10 cellular contexts compared by ENCODE assay signal in genomic region chr7:158820656-158821055, GRCh38. TPM values are rescaled to one million over a fixed set of nuclear protein-coding genes. Genes with fewer than 3 reads are reported as not detected.
DNase-seq lines count a peak whose midpoint lies in the region; ATAC-seq, FAIRE-seq and TF ChIP-seq lines count a peak whose summit lies in the region.
"Had no signal": no experiment of that assay in that cellular context is flagged by ENCODE, and none has a peak within 500 bp of the region (broad histone marks: within the 10 kb centered on the region; RNA-seq: fewer than 3 reads in every experiment).

No MANE protein-coding gene starts in this region.

- TF ChIP-seq CTCF in Caco-2 (IDR thresholded peaks at IDR 0.05; ENCODE audit: insufficient read depth in 1 of 2, low read depth in 1 of 2, low read length in 1 of 2, severe bottlenecking in 1 of 2, unreplicated experiment in 1 of 2) (no peak), Peyer's patch (IDR thresholded peaks at IDR 0.05) (no peak), psoas muscle (IDR thresholded peaks at IDR 0.05) (no peak), A673 (conservative IDR thresholded peaks at IDR 0.05; ENCODE audit: low read depth, low read length) (no peak)

- H3K36me3 Mint-ChIP-seq in Caco-2 (ENCODE audit: insufficient read depth, unreplicated experiment): peaks cover 21% of the 10 kb centered on the region

- ATAC-seq in psoas muscle (no peak), GM19328 (IDR thresholded peaks at IDR 0.05; ENCODE audit: unreplicated experiment) (no peak)

- H3K4me3 ChIP-seq in Caco-2 (ENCODE audit: low read depth, low read length): no peak overlapping the region
- H3K4me3 ChIP-seq in Peyer's patch: no peak overlapping the region
- no peak overlapping the region for H3K4me3 ChIP-seq in psoas muscle
- H3K4me3 ChIP-seq in A673 (ENCODE audit: low read depth, low read length, poor library complexity, severe bottlenecking): no peak overlapping the region

- WGBS in psoas muscle, 3 donors: 79 to 85% (median 82%) methylated on average over 3 of the region's 3 CpGs

- POLR2A ChIA-PET in Caco-2 (lab: Charles Lee): no interaction called here
- POLR2A ChIA-PET in A673 (lab: Charles Lee; ENCODE audit: low non-redundant PET): no interaction called here

- no peak overlapping the region for H3K4me3 Mint-ChIP-seq in Caco-2 (ENCODE audit: unreplicated experiment)

- H3K36me3 ChIP-seq in Caco-2 (ENCODE audit: control insufficient read depth, insufficient read depth, low read length) (no peaks in the 10 kb centered on the region), Peyer's patch (no peaks in the 10 kb centered on the region), psoas muscle (ENCODE audit: insufficient read depth in 1 of 2, low read depth in 1 of 2) (no peaks in the 10 kb centered on the region), A673 (ENCODE audit: insufficient read depth, low read length, poor library complexity, severe bottlenecking) (no peaks in the 10 kb centered on the region)

- no peaks in the 10 kb centered on the region for H3K9me3 ChIP-seq in Caco-2
- H3K9me3 ChIP-seq in Peyer's patch: no peaks in the 10 kb centered on the region
- H3K9me3 ChIP-seq in psoas muscle: no peaks in the 10 kb centered on the region
- H3K9me3 ChIP-seq in A673 (ENCODE audit: low read depth, low read length, poor library complexity, severe bottlenecking): no peaks in the 10 kb centered on the region

- intact Hi-C loops in Caco-2 (cut with micrococcal nuclease; ENCODE audit: unreplicated experiment) (loop anchor here (10.0 kb wide), 1 partner anchor 56 kb away; no protein-coding TSS in a partner anchor), psoas muscle (cut with DNase I) (no loop called here), A673 (cut with micrococcal nuclease; ENCODE audit: unreplicated experiment) (no loop called here)

- H3K27ac Mint-ChIP-seq in Caco-2 (ENCODE audit: unreplicated experiment): peak overlapping the region; percentile 89

- H3K27me3 ChIP-seq in Caco-2 (replicated peaks; ENCODE audit: control insufficient read depth, insufficient read depth, low read length) (no peaks in the 10 kb centered on the region), Peyer's patch (no peaks in the 10 kb centered on the region), psoas muscle (ENCODE audit: insufficient read depth in 3 of 3, low read length in 2 of 3) (no peaks in the 10 kb centered on the region), A673 (replicated peaks; ENCODE audit: insufficient read depth, low read depth, low read length, poor library complexity) (no peaks in the 10 kb centered on the region)

- DNase-seq in Caco-2 (no peak), Peyer's patch (no peak), dermis blood vessel endothelial cell (peak; percentile 26), psoas muscle (no peak), A673 (ENCODE audit: low spot score) (no peak), GM19239 (ENCODE audit: insufficient read length, low spot score) (no peak), globus pallidus (ENCODE audit: low spot score) (no peak)
- DNase-seq: NCI-H2029 had no signal

- no TSS peak for BruUV-seq in Caco-2 (replicated peaks; lab: Mats Ljungman, UMichigan)
- BruUV-seq in A673 (replicated peaks; lab: Mats Ljungman, UMichigan): no TSS peak

- no peak for TF ChIP-seq POLR2A in Peyer's patch (IDR thresholded peaks at IDR 0.05)

- peaks cover 55% of the 10 kb centered on the region for H3K4me1 Mint-ChIP-seq in Caco-2 (ENCODE audit: low read depth, unreplicated experiment)

- FAIRE-seq in GM19239 (lab: Jason Lieb, UNC): no peak

- CTCF ChIA-PET in Caco-2 (lab: Charles Lee): no interaction called here
- CTCF ChIA-PET in A673 (lab: Charles Lee): no interaction called here

- no peaks in the 10 kb centered on the region for H3K9me3 Mint-ChIP-seq in Caco-2 (ENCODE audit: unreplicated experiment)

- H3K4me1 ChIP-seq in Caco-2 (peaks cover 60% of the 10 kb centered on the region), Peyer's patch (peaks cover 0 to 84% (median 13%) of the 10 kb centered on the region in 4 donors), psoas muscle (peaks cover 65% of the 10 kb centered on the region), A673 (ENCODE audit: insufficient read depth, low read length, poor library complexity, severe bottlenecking) (peaks cover 48% of the 10 kb centered on the region)

- H3K27ac ChIP-seq in Peyer's patch (peak overlapping the region in 3 of 4 donors; percentile 15 to 98 (median 44)), psoas muscle (peak overlapping the region; percentile 71), A673 (ENCODE audit: low read depth, low read length, poor library complexity, severe bottlenecking) (no peak overlapping the region)

- H3K27me3 Mint-ChIP-seq in Caco-2 (ENCODE audit: insufficient read depth, unreplicated experiment): no peaks in the 10 kb centered on the region
- H3K27me3 Mint-ChIP-seq: progenitor cell of endocrine pancreas had no signal

RNA-seq across cellular contexts. Expression of gene ESYT2, which starts 8.7 kb away (rescaled TPM):
- total RNA-seq in Caco-2 (2022): 55.2 and 59.4 TPM in 2 replicates
- 100 to 1,000 TPM in 1 of 4 donors, 10 to 100 TPM in 3; 53.6 to 137 (median 71.0) TPM for total RNA-seq in Peyer's patch
- 67.6 and 82.1 TPM in 2 replicates for total RNA-seq in dermis blood vessel endothelial cell
- total RNA-seq in psoas muscle: 10 to 100 TPM; 35.9 to 63.4 (median 54.1) TPM
- 10 to 100 TPM; 27.5 to 44.0 (median 28.5) TPM for polyA plus RNA-seq in psoas muscle
- total RNA-seq in A673 (2021): 33.3 and 37.5 TPM in 2 replicates

RNA-seq across cellular contexts. Expression of gene DYNC2I1, which starts 35.7 kb away (rescaled TPM):
- total RNA-seq in Caco-2 (2022) (13.2 and 17.6 TPM in 2 replicates), Peyer's patch (100 to 1,000 TPM in 1 of 4 donors, 10 to 100 TPM in 3; 22.9 to 107 (median 65.3) TPM), dermis blood vessel endothelial cell (4.9 and 5.3 TPM in 2 replicates), psoas muscle (10 to 100 TPM; 11.1 to 23.6 (median 18.2) TPM), A673 (2021) (20.1 and 20.7 TPM in 2 replicates)
- polyA plus RNA-seq in psoas muscle: 10 to 100 TPM in 2 of 3 donors, 1 to 10 TPM in 1; 9.7 to 18.1 (median 10.0) TPM
